Comparison of ENCODE assay signal across 8 cellular contexts in the genomic region with DNA sequence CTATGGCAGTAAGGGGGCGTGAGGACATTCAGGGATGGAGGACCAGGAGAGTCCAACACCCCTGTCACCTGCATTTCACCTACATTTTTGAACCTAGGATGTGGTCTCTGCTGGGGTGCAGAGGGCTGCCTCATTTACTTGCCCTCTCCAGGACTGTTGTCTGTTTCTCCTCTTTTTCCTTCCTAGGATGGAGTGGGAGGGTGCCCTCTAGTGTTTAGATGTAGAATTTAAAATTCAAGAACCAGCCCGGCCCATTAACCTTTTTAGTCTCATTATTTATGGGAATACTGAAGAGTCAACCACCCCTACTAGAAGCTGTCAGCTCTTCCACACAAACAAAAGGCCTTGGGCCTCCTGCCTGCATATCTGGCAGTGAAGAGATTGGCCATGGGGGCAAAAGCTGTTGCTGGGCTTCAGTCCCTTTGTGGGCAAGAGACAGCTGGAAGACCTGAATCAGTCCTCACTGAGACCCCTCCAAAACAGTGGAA. TPM values are rescaled to one million over a fixed set of nuclear protein-coding genes. Genes with fewer than 3 reads are reported as not detected.
DNase-seq lines count a peak whose midpoint lies in the region; ATAC-seq and TF ChIP-seq lines count a peak whose summit lies in the region.

No MANE protein-coding gene starts in this region.

- DNase-seq in NCI-H2029 (lab: John Stamatoyannopoulos, UW) (peak; percentile 36), NCI-H2029 treated with DMSO at 0.1 percent for 48 hours (lab: John Stamatoyannopoulos, UW) (no peak), HPDE6-E6E7 (ENCODE audit: extremely low spot score) (peak; percentile 57), RWPE1 (ENCODE audit: low spot score) (peak; percentile 58), esophagus muscularis mucosa (ENCODE audit: extremely low spot score) (no peak), pons (ENCODE audit: low spot score) (peak; percentile 74)
- no peak for DNase-seq in activated CD4-positive, alpha-beta T cell treated with anti-CD3 and anti-CD28 coated beads for 1 hour

- TF ChIP-seq CTCF in RWPE1 (conservative IDR thresholded peaks at IDR 0.05; ENCODE audit: low read depth) (peak; percentile 86), esophagus muscularis mucosa (IDR thresholded peaks at IDR 0.05) (peak; percentile 67 to 80 (median 70))

- H3K27me3 ChIP-seq in esophagus muscularis mucosa = peaks cover 0 to 33% (median 5%) of the 10 kb centered on the region in 4 donors

- H3K36me3 ChIP-seq in esophagus muscularis mucosa = no peaks in the 10 kb centered on the region

- CTCF ChIA-PET in RWPE1 (lab: Yijun Ruan, JAX) = interaction anchor here (0.6 to 5.2 kb wide), 13 partner anchors 11 to 514 kb away, joined by 3 to 66 read pairs (median 4); a partner anchor contains a TSS

- intact Hi-C loops in esophagus muscularis mucosa (cut with DNase I) = no loop called here

- TF ChIP-seq POLR2A in esophagus muscularis mucosa (IDR thresholded peaks at IDR 0.05; ENCODE audit: low read depth) = no peak

- WGBS in esophagus muscularis mucosa = 39% methylated on average over 2 of the region's 2 CpGs

- H3K4me3 ChIP-seq in esophagus muscularis mucosa = no peak overlapping the region

- H3K27ac ChIP-seq in RWPE1 (no peak overlapping the region; the same call in 1 of the 2 replicates), esophagus muscularis mucosa (replicated peaks in 1 of 4) (no peak overlapping the region)

- no peaks in the 10 kb centered on the region for H3K9me3 ChIP-seq in esophagus muscularis mucosa

- TF ChIP-seq EP300 in esophagus muscularis mucosa (IDR thresholded peaks at IDR 0.05) = no peak

- no peak for ATAC-seq in GM19455 (IDR thresholded peaks at IDR 0.05; ENCODE audit: unreplicated experiment)

- POLR2A ChIA-PET in RWPE1 (lab: Yijun Ruan, JAX; ENCODE audit: low non-redundant PET) = no interaction called here

- peaks cover 35 to 49% (median 42%) of the 10 kb centered on the region in 4 donors for H3K4me1 ChIP-seq in esophagus muscularis mucosa

RNA-seq across cellular contexts. Expression of a gene that starts 2.5 kb away (rescaled TPM):
- total RNA-seq in esophagus muscularis mucosa = 10 to 100 TPM; 27.5 to 47.3 (median 38.6) TPM

RNA-seq across cellular contexts. Expression of a gene that starts 7.7 kb away (rescaled TPM):
- 10 to 100 TPM in 2 of 4 donors, 1 to 10 TPM in 2; 4.9 to 14.8 (median 9.8) TPM for total RNA-seq in esophagus muscularis mucosa

RNA-seq across cellular contexts. Expression of a gene that starts 26.7 kb away (rescaled TPM):
- not detected for total RNA-seq in esophagus muscularis mucosa

RNA-seq across cellular contexts. Expression of a gene that starts 30.7 kb away (rescaled TPM):
- 1 to 10 TPM in 3 of 4 donors, under 1 TPM in 1; 0.99 to 2.1 (median 1.3) TPM for total RNA-seq in esophagus muscularis mucosa

RNA-seq across cellular contexts. Expression of a gene that starts 33.8 kb away (rescaled TPM):
- total RNA-seq in esophagus muscularis mucosa = 10 to 100 TPM in 3 of 4 donors, 1 to 10 TPM in 1; 9.4 to 14.3 (median 10.6) TPM

Comparison
In these comparisons a context has a peak if more than half of its experiments do, and no peak if none do; other contexts are left out.
1. DNase-seq: peak in NCI-H2029 (single experiment), HPDE6-E6E7 (single experiment), RWPE1 (single experiment) and pons (single experiment); none in NCI-H2029 treated with DMSO at 0.1 percent for 48 hours (single experiment), esophagus muscularis mucosa (single experiment) and activated CD4-positive, alpha-beta T cell treated with anti-CD3 and anti-CD28 coated beads for 1 hour (single experiment).